18 cellular contexts compared by ENCODE assay signal in the genomic region with DNA sequence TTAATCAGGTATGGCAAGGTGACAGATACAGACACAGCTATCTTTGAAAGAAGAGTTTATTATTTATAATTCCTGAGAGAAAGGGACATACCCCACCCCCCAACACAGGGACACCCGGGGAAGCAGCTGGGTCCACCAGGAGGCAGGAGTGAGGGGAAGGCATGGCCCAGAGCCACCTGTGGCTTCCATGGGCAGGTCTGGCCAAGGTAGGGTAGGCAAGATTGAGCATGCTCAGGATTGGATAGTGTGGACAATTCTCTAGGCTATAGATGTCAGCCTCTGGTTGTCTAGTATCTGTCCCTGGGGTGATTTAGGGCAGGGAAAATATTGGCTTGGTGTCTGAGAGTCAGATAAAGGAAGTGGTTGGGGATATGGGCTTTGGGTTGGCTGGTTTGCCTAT. TPM values are rescaled to one million over a fixed set of nuclear protein-coding genes. Genes with fewer than 3 reads are reported as not detected.
"Had no signal": no experiment of that assay in that cellular context is flagged by ENCODE, and none has a peak within 500 bp of the region (broad histone marks: within the 10 kb centered on the region; RNA-seq: fewer than 3 reads in every experiment).

No MANE protein-coding gene starts in this region.

- H3K36me3 Mint-ChIP-seq: activated naive CD4-positive, alpha-beta T cell treated with anti-CD3 and anti-CD28 coated beads, Interleukin-2, amount 50 U/mL, for 24 hours; naive thymus-derived CD4-positive, alpha-beta T cell; stimulated activated effector memory CD8-positive, alpha-beta T cell treated with anti-CD3 and anti-CD28 coated beads, Interleukin-12 subunit alpha, Interleukin-12 subunit beta, amount 100 ng/mL, for 72 hours had no signal

- H3K4me3 ChIP-seq: thoracic aorta had no signal

- DNase-seq: activated CD4-positive, alpha-beta T cell treated with anti-CD3 and anti-CD28 coated beads, Interleukin-2, amount 50 U/mL, for 1 hour; activated T-cell treated with anti-CD3 and anti-CD28 coated beads, Interleukin-2, amount 50 U/mL, for 1 hour; amniotic stem cell; dermis blood vessel endothelial cell; effector memory CD8-positive, alpha-beta T cell; naive thymus-derived CD4-positive, alpha-beta T cell; T-helper 2 cell had no signal

- H3K9me3 ChIP-seq: neutrophil, thoracic aorta had no signal

- ATAC-seq: activated CD4-positive, CD25-positive, alpha-beta regulatory T cell treated with anti-CD3 and anti-CD28 coated beads, Interleukin-2, amount 50 U/mL, for 24 hours; effector memory CD8-positive, alpha-beta T cell; left lobe of liver; naive thymus-derived CD4-positive, alpha-beta T cell; stimulated activated effector memory CD8-positive, alpha-beta T cell treated with anti-CD3 and anti-CD28 coated beads, Interleukin-12 subunit alpha, Interleukin-12 subunit beta, amount 100 ng/mL, for 72 hours had no signal

- H3K4me1 Mint-ChIP-seq: activated naive CD4-positive, alpha-beta T cell treated with anti-CD3 and anti-CD28 coated beads, Interleukin-2, amount 50 U/mL, for 24 hours had no signal

- H3K36me3 ChIP-seq: neutrophil, thoracic aorta had no signal

- H3K27ac Mint-ChIP-seq: activated naive CD4-positive, alpha-beta T cell treated with anti-CD3 and anti-CD28 coated beads, Interleukin-2, amount 50 U/mL, for 24 hours; activated T-helper 2 cell treated with anti-CD3 and anti-CD28 coated beads, Interferon-gamma antibody, Interleukin-2, Interleukin-4, amounts not matched to agents 10 μg/mL and 5 μg/mL and 100 μg/mL, durations not matched to agents 14 hours and 24 hours and 36 hours; naive thymus-derived CD4-positive, alpha-beta T cell; stimulated activated effector memory CD8-positive, alpha-beta T cell treated with anti-CD3 and anti-CD28 coated beads, Interleukin-12 subunit alpha, Interleukin-12 subunit beta, amount 100 ng/mL, for 72 hours had no signal

- H3K27ac ChIP-seq: neutrophil, thoracic aorta had no signal

- H3K4me3 Mint-ChIP-seq: activated naive CD4-positive, alpha-beta T cell treated with anti-CD3 and anti-CD28 coated beads, Interleukin-2, amount 50 U/mL, for 24 hours; effector memory CD8-positive, alpha-beta T cell; naive thymus-derived CD4-positive, alpha-beta T cell; stimulated activated effector memory CD8-positive, alpha-beta T cell treated with anti-CD3 and anti-CD28 coated beads, Interleukin-12 subunit alpha, Interleukin-12 subunit beta, amount 100 ng/mL, for 72 hours had no signal

- H3K9me3 Mint-ChIP-seq: activated naive CD4-positive, alpha-beta T cell treated with anti-CD3 and anti-CD28 coated beads, Interleukin-2, amount 50 U/mL, for 24 hours; activated T-helper 2 cell treated with anti-CD3 and anti-CD28 coated beads, Interferon-gamma antibody, Interleukin-2, Interleukin-4, amounts not matched to agents 10 μg/mL and 5 μg/mL and 100 μg/mL, durations not matched to agents 14 hours and 24 hours and 36 hours; effector memory CD8-positive, alpha-beta T cell; stimulated activated effector memory CD8-positive, alpha-beta T cell treated with anti-CD3 and anti-CD28 coated beads, Interleukin-12 subunit alpha, Interleukin-12 subunit beta, amount 100 ng/mL, for 72 hours had no signal

RNA-seq across cellular contexts. Expression of a gene that starts 27.5 kb away (rescaled TPM):
- total RNA-seq: dermis blood vessel endothelial cell, epithelial cell of proximal tubule, lung microvascular endothelial cell, renal cortical epithelial cell, thoracic aorta had no signal

RNA-seq across cellular contexts. Expression of a gene that starts 37.4 kb away (rescaled TPM):
- total RNA-seq: activated T-helper 2 cell treated with anti-CD3 and anti-CD28 coated beads, Interferon-gamma antibody, Interleukin-2, Interleukin-4, amounts not matched to agents 10 μg/mL and 5 μg/mL and 100 μg/mL, durations not matched to agents 14 hours and 24 hours and 36 hours; dermis blood vessel endothelial cell; left lobe of liver; lung microvascular endothelial cell; mononuclear cell; naive thymus-derived CD4-positive, alpha-beta T cell had no signal
- polyA plus RNA-seq: naive thymus-derived CD4-positive, alpha-beta T cell had no signal

RNA-seq across cellular contexts. Expression of a gene that starts 38.4 kb away (rescaled TPM):
- total RNA-seq: dermis blood vessel endothelial cell, lung microvascular endothelial cell had no signal
- polyA plus RNA-seq: naive thymus-derived CD4-positive, alpha-beta T cell had no signal
